Comparison of ENCODE assay signal across 8 cellular contexts in genomic region chr6:125746731-125747588, GRCh38. TPM values are rescaled to one million over a fixed set of nuclear protein-coding genes. Genes with fewer than 3 reads are reported as not detected.
DNase-seq lines count a peak whose midpoint lies in the region; ATAC-seq and TF ChIP-seq lines count a peak whose summit lies in the region.

No MANE protein-coding gene starts in this region.

- DNase-seq in A172 (ENCODE audit: low spot score) = peak; percentile 50
- DNase-seq in activated naive CD4-positive, alpha-beta T cell treated with Interleukin-2 at 50 U/mL for 16 hours = peak; percentile 68
- peak; percentile 80 to 85 for DNase-seq in cardiac muscle cell (ENCODE audit: low read depth in 1 of 2, low spot score in 1 of 2)
- peak; percentile 52 to 79 (median 68) for DNase-seq in ovary

- H4K20me1 ChIP-seq in OCI-LY3 (ENCODE audit: insufficient read depth, low read length) = no peaks in the 10 kb centered on the region

- intact Hi-C loops in ovary (cut with DNase I) = loop anchor here in 1 of 4 donors (10.0 kb wide), 1 partner anchor 592 kb away; the partner anchor contains the start of gene TPD52L1

- TF ChIP-seq CTCF in OCI-LY3 (IDR thresholded peaks at IDR 0.05; ENCODE audit: low read depth, low read length) (no peak), cardiac muscle cell (IDR thresholded peaks at IDR 0.05; ENCODE audit: low read depth, low read length) (no peak), ovary (IDR thresholded peaks at IDR 0.05) (no peak)

- H3K9me3 ChIP-seq in OCI-LY3 (ENCODE audit: insufficient read depth, low read length) = no peaks in the 10 kb centered on the region
- H3K9me3 ChIP-seq in cardiac muscle cell (ENCODE audit: low read depth) = no peaks in the 10 kb centered on the region
- H3K9me3 ChIP-seq in ovary = no peaks in the 10 kb centered on the region

- peaks cover 34% of the 10 kb centered on the region for H3K4me1 ChIP-seq in OCI-LY3 (ENCODE audit: low read length)
- H3K4me1 ChIP-seq in cardiac muscle cell (ENCODE audit: low read depth) = peaks cover 15% of the 10 kb centered on the region
- H3K4me1 ChIP-seq in ovary (ENCODE audit: insufficient read depth) = peaks cover 4% of the 10 kb centered on the region
- H3K4me1 ChIP-seq in urinary bladder (ENCODE audit: insufficient read depth) = no peaks in the 10 kb centered on the region

- H3K79me2 ChIP-seq in OCI-LY3 (ENCODE audit: low read length) = no peaks in the 10 kb centered on the region

- H3K4me3 ChIP-seq in OCI-LY3 (ENCODE audit: low read length) (peak overlapping the region; percentile 91), cardiac muscle cell (peak overlapping the region; percentile 84), ovary (peak overlapping the region; percentile 77), urinary bladder (ENCODE audit: low read depth, low read length) (peak overlapping the region; percentile 76)

- ATAC-seq in GM18861 (IDR thresholded peaks at IDR 0.05; ENCODE audit: unreplicated experiment) = peak; percentile 53
- peak; percentile 50 for ATAC-seq in HG03066 (IDR thresholded peaks at IDR 0.05; ENCODE audit: low read depth, unreplicated experiment)

- H3K27ac ChIP-seq in OCI-LY3 (ENCODE audit: low read length) = no peak overlapping the region
- H3K27ac ChIP-seq in cardiac muscle cell = peak overlapping the region; percentile 92
- H3K27ac ChIP-seq in ovary = peak overlapping the region; percentile 9 to 93
- H3K27ac ChIP-seq in urinary bladder (ENCODE audit: low read depth) = no peak overlapping the region

- 2 to 3% (median 2%) methylated on average over 32 of the region's 32 CpGs for WGBS in ovary, 3 donors
- WGBS in urinary bladder = 6% methylated on average over 32 of the region's 32 CpGs

- no peak overlapping the region for H3K9ac ChIP-seq in OCI-LY3 (ENCODE audit: low read length)

- peak; percentile 30 for TF ChIP-seq POLR2A in ovary (IDR thresholded peaks at IDR 0.05)

- H3K4me2 ChIP-seq in OCI-LY3 (ENCODE audit: low read length) = peak overlapping the region; percentile 95

- TF ChIP-seq EP300 in ovary (IDR thresholded peaks at IDR 0.05) = no peak

- peaks cover 69% of the 10 kb centered on the region for H3K27me3 ChIP-seq in OCI-LY3 (ENCODE audit: low read depth, low read length)
- H3K27me3 ChIP-seq in cardiac muscle cell = peaks cover 11% of the 10 kb centered on the region
- no peaks in the 10 kb centered on the region for H3K27me3 ChIP-seq in ovary

- H3K36me3 ChIP-seq in OCI-LY3 (replicated peaks; ENCODE audit: low read depth, low read length) (no peaks in the 10 kb centered on the region), cardiac muscle cell (no peaks in the 10 kb centered on the region), ovary (no peaks in the 10 kb centered on the region), urinary bladder (ENCODE audit: insufficient read depth) (no peaks in the 10 kb centered on the region)

- H2AFZ ChIP-seq in OCI-LY3 (ENCODE audit: low read depth, low read length) = peak overlapping the region; percentile 11

RNA-seq across cellular contexts. Expression of gene HEY2, which starts 2.5 kb away (rescaled TPM):
- not detected in 2 replicates for total RNA-seq in A172 (2014; rRNA removed; shearing (Covaris generic))
- 38.1 and 73.8 TPM in 2 replicates for total RNA-seq in cardiac muscle cell
- 54.1 and 166 TPM in 2 replicates for polyA plus RNA-seq in cardiac muscle cell
- 10 to 100 TPM in 2 of 7 donors, 1 to 10 TPM in 5; 3.0 to 19.9 (median 5.5) TPM for total RNA-seq in ovary
- 10 to 100 TPM in 1 of 2 donors, 1 to 10 TPM in 1; 9.9 to 12.7 TPM for polyA plus RNA-seq in ovary
- 5.6 TPM for total RNA-seq in urinary bladder
- polyA plus RNA-seq in urinary bladder = 3.0 TPM

RNA-seq across cellular contexts. Expression of gene NCOA7, which starts 43.8 kb away (rescaled TPM):
- 5.9 and 9.9 TPM in 2 replicates for total RNA-seq in A172 (2014; rRNA removed; shearing (Covaris generic))
- total RNA-seq in cardiac muscle cell = 4.2 and 5.2 TPM in 2 replicates
- 5.3 and 5.8 TPM in 2 replicates for polyA plus RNA-seq in cardiac muscle cell
- total RNA-seq in ovary = 10 to 100 TPM; 16.8 to 54.1 (median 34.9) TPM
- polyA plus RNA-seq in ovary = 10 to 100 TPM; 10.9 to 30.0 TPM
- total RNA-seq in urinary bladder = 38.0 TPM
- 29.4 TPM for polyA plus RNA-seq in urinary bladder

Comparison
In these comparisons a context has a peak if more than half of its experiments do, and no peak if none do; other contexts are left out.
1. H3K27ac ChIP-seq: peak in cardiac muscle cell (single experiment) and ovary (2 of 2); none in OCI-LY3 (single experiment) and urinary bladder (single experiment).
2. Peak in every context shown above with its lines, with median percentiles within 50 percentile points of each other: DNase-seq and H3K4me3 ChIP-seq.